Comparison of ENCODE assay signal across 14 cellular contexts in the genomic region with DNA sequence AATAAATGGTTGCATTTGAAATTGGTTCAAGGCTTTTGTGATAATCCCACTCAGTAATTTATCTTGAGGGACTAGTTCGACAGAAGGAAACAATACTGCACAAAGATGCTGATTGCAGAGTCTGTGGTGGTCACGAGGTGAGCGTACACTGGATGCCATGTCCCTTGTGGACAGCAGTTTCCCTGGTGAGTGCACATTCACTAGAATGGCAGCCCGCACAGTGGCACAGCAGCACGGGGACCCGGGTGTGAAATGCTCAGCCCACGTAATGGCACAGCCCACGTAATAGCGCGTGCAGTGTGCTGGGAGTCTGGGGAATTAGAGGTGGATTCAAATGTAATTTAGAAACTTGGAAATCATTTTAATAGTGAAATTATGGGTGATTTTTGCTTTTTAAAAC.
DNase-seq lines count a peak whose midpoint lies in the region; ATAC-seq and TF ChIP-seq lines count a peak whose summit lies in the region.
"Had no signal": no experiment of that assay in that cellular context is flagged by ENCODE, and none has a peak within 500 bp of the region (broad histone marks: within the 10 kb centered on the region; RNA-seq: fewer than 3 reads in every experiment).

No MANE protein-coding gene starts in this region.

- H2AFZ ChIP-seq in mesenchymal stem cell (ENCODE audit: low read depth, low read length) = no peak overlapping the region
- H2AFZ ChIP-seq: GM23248 had no signal

- no peaks in the 10 kb centered on the region for H3K27me3 Mint-ChIP-seq in stimulated activated naive B cell treated with anti-CD40 and anti-IgM and Interleukin-4, amounts not matched to agents 10 μg/mL and 1 μg/mL and 100 μg/mL, for 72 hours
- H3K27me3 Mint-ChIP-seq: CD4-positive, alpha-beta T cell had no signal

- H3K23ac ChIP-seq in mesenchymal stem cell (ENCODE audit: low read length in 2 of 2) = no peak overlapping the region

- H3K4me3 ChIP-seq in HEK293 (ENCODE audit: low read depth, low read length) = no peak overlapping the region
- H3K4me3 ChIP-seq in mesenchymal stem cell (ENCODE audit: insufficient read depth in 1 of 2, low read depth in 1 of 2, low read length in 2 of 2) = no peak overlapping the region
- no peak overlapping the region for H3K4me3 ChIP-seq in coronary artery
- H3K4me3 ChIP-seq: GM12878, GM23248 had no signal

- no peak overlapping the region for H4K8ac ChIP-seq in mesenchymal stem cell (ENCODE audit: low read length)

- H2BK15ac ChIP-seq in mesenchymal stem cell (ENCODE audit: low read depth, poor library complexity, severe bottlenecking) = no peak overlapping the region

- POLR2A ChIA-PET in HEK293 (lab: Yijun Ruan, JAX) = no interaction called here

- no peaks in the 10 kb centered on the region for H3K9me3 ChIP-seq in HEK293 (ENCODE audit: control insufficient read depth, insufficient read depth, low read depth, low read length)
- H3K9me3 ChIP-seq in mesenchymal stem cell (ENCODE audit: control insufficient read depth, low read length) = peaks cover 10% of the 10 kb centered on the region

- no peak for TF ChIP-seq CTCF in HEK293 (tag by site-specific recombination; IDR thresholded peaks at IDR 0.05)
- no peak for TF ChIP-seq CTCF in coronary artery (IDR thresholded peaks at IDR 0.05)

- H3K36me3 ChIP-seq in HEK293 (ENCODE audit: control insufficient read depth in 2 of 2, insufficient read depth in 1 of 2, low read length in 2 of 2) (peaks cover 0 to 11% of the 10 kb centered on the region in 2 experiments; a peak in 2 of 3 replicates), mesenchymal stem cell (ENCODE audit: control insufficient read depth in 1 of 2, insufficient read depth in 2 of 2, low read depth in 1 of 2, low read length in 2 of 2) (peaks cover 7 to 39% of the 10 kb centered on the region in 2 experiments)

- no peaks in the 10 kb centered on the region for H3K9me3 Mint-ChIP-seq in stimulated activated naive B cell treated with anti-CD40 and anti-IgM and Interleukin-4, amounts not matched to agents 10 μg/mL and 1 μg/mL and 100 μg/mL, for 72 hours
- H3K9me3 Mint-ChIP-seq: CD4-positive, alpha-beta T cell had no signal

- no peak overlapping the region for H3K4me3 Mint-ChIP-seq in stimulated activated naive B cell treated with anti-CD40 and anti-IgM and Interleukin-4, amounts not matched to agents 10 μg/mL and 1 μg/mL and 100 μg/mL, for 72 hours
- H3K4me3 Mint-ChIP-seq: CD4-positive, alpha-beta T cell had no signal

- intact Hi-C loops in posterior cingulate gyrus (cut with DNase I) = no loop called here

- H2BK12ac ChIP-seq in mesenchymal stem cell (ENCODE audit: low read length in 2 of 2) = no peak overlapping the region

- DNase-seq in caudate nucleus (lab: John Stamatoyannopoulos, UW) = peak in 33 of 61 donors; percentile 16 to 76 (median 40)
- peak; percentile 29 for DNase-seq in islet precursor cell
- peak in 6 of 10 donors; percentile 30 to 85 (median 64) for DNase-seq in posterior cingulate gyrus
- no peak for DNase-seq in mesenchymal stem cell
- DNase-seq in stimulated activated naive B cell treated with anti-CD40 and anti-IgM and Interleukin-4, amounts not matched to agents 10 μg/mL and 1 μg/mL and 100 μg/mL, for 72 hours = no peak
- no peak for DNase-seq in NCI-H2171 (lab: John Stamatoyannopoulos, UW)
- no peak for DNase-seq in coronary artery (ENCODE audit: low spot score)
- DNase-seq: 8988T; AML-193; CD4-positive, alpha-beta T cell; DMS79; GM23248 had no signal

- H3K27ac ChIP-seq in HEK293 (ENCODE audit: extremely low read depth, low read depth, low read length) (no peak overlapping the region), caudate nucleus (ENCODE audit: low read depth, low read length) (peak overlapping the region; percentile 53), mesenchymal stem cell (ENCODE audit: low read length, poor library complexity, severe bottlenecking) (no peak overlapping the region), coronary artery (no peak overlapping the region)
- H3K27ac ChIP-seq: GM23248 had no signal

- no peak overlapping the region for H3K18ac ChIP-seq in mesenchymal stem cell (ENCODE audit: low read depth in 1 of 2, low read length in 2 of 2)

- no peak overlapping the region for H3K4me2 ChIP-seq in mesenchymal stem cell (ENCODE audit: low read length, poor library complexity, severe bottlenecking)

- H2AK5ac ChIP-seq in mesenchymal stem cell (ENCODE audit: low read length, severe bottlenecking) = no peak overlapping the region

- no peaks in the 10 kb centered on the region for H3K79me1 ChIP-seq in mesenchymal stem cell (replicated peaks; ENCODE audit: low read length, poor library complexity, severe bottlenecking)

- no peak overlapping the region for H2BK120ac ChIP-seq in mesenchymal stem cell (ENCODE audit: low read depth, low read length)

- H3K4me1 Mint-ChIP-seq in stimulated activated naive B cell treated with anti-CD40 and anti-IgM and Interleukin-4, amounts not matched to agents 10 μg/mL and 1 μg/mL and 100 μg/mL, for 72 hours = no peaks in the 10 kb centered on the region

- no peaks in the 10 kb centered on the region for H3K27me3 ChIP-seq in mesenchymal stem cell (ENCODE audit: control insufficient read depth in 1 of 2, insufficient read depth in 1 of 2, low read length in 2 of 2)

- no peak overlapping the region for H3K27ac Mint-ChIP-seq in stimulated activated naive B cell treated with anti-CD40 and anti-IgM and Interleukin-4, amounts not matched to agents 10 μg/mL and 1 μg/mL and 100 μg/mL, for 72 hours
- H3K27ac Mint-ChIP-seq: CD4-positive, alpha-beta T cell had no signal

- no peak overlapping the region for H2BK5ac ChIP-seq in mesenchymal stem cell (ENCODE audit: low read depth, low read length, poor library complexity, severe bottlenecking)

- CTCF ChIA-PET in HEK293 (lab: Yijun Ruan, JAX) = interaction anchor here (5.5 kb wide), 1 partner anchor 86 kb away, joined by 40 read pairs; no protein-coding TSS in a partner anchor

- ATAC-seq in stimulated activated naive B cell treated with anti-CD40 and anti-IgM and Interleukin-4, amounts not matched to agents 10 μg/mL and 1 μg/mL and 100 μg/mL, for 72 hours (replicated peaks) = no peak
- ATAC-seq: GM12878 had no signal

- H3K9ac ChIP-seq in mesenchymal stem cell (ENCODE audit: low read length) = no peak overlapping the region
- H3K9ac ChIP-seq: GM23248 had no signal

- no peak overlapping the region for H3K4ac ChIP-seq in mesenchymal stem cell (ENCODE audit: low read depth in 1 of 2, low read length in 2 of 2)

- WGBS in mesenchymal stem cell = 97% methylated on average over 10 of the region's 10 CpGs

- H3K14ac ChIP-seq in mesenchymal stem cell (ENCODE audit: low read length in 2 of 2) = no peak overlapping the region

- no peaks in the 10 kb centered on the region for H3K4me1 ChIP-seq in HEK293 (ENCODE audit: control insufficient read depth, insufficient read depth, low read length)
- peaks cover 4% of the 10 kb centered on the region for H3K4me1 ChIP-seq in mesenchymal stem cell (ENCODE audit: control insufficient read depth, insufficient read depth, low read depth, low read length)

- peaks cover 0 to 4% of the 10 kb centered on the region in 2 donors for H3K36me3 Mint-ChIP-seq in stimulated activated naive B cell treated with anti-CD40 and anti-IgM and Interleukin-4, amounts not matched to agents 10 μg/mL and 1 μg/mL and 100 μg/mL, for 72 hours

- no peak overlapping the region for H4K91ac ChIP-seq in mesenchymal stem cell (ENCODE audit: low read length)

TF ChIP-seq in HEK293, 187 proteins besides CTCF, POLR2A, EP300 and RAD21:
- TF ChIP-seq ZNF10 (tag by site-specific recombination; IDR thresholded peaks at IDR 0.05) = no peak
- peak; percentile 23; the same call in 1 of the 2 replicates for TF ChIP-seq EGR2 (tag by site-specific recombination; IDR thresholded peaks at IDR 0.05; ENCODE audit: low read depth)

Comparison
In these comparisons a context has a peak if more than half of its experiments do, and no peak if none do; other contexts are left out.
1. DNase-seq: peak in caudate nucleus (33 of 61), islet precursor cell (single experiment) and posterior cingulate gyrus (6 of 10); none in mesenchymal stem cell (single experiment), stimulated activated naive B cell treated with anti-CD40 and anti-IgM and Interleukin-4, amounts not matched to agents 10 μg/mL and 1 μg/mL and 100 μg/mL, for 72 hours (single experiment), NCI-H2171 (single experiment) and coronary artery (single experiment).